18 cellular contexts compared by ENCODE assay signal in genomic region chr14:100634026-100634425, GRCh38.
"Had no signal": no experiment of that assay in that cellular context is flagged by ENCODE, and none has a peak within 500 bp of the region (broad histone marks: within the 10 kb centered on the region; RNA-seq: fewer than 3 reads in every experiment).

No MANE protein-coding gene starts in this region.

- DNase-seq: activated CD4-positive, alpha-beta T cell treated with anti-CD3 and anti-CD28 coated beads for 1 hour; activated CD4-positive, alpha-beta T cell treated with anti-CD3 and anti-CD28 coated beads, Interleukin-2, amount 50 U/mL, for 1 hour; activated CD8-positive, alpha-beta T cell treated with anti-CD3 and anti-CD28 coated beads, Interleukin-2, amount 10 ng/mL, durations not matched to agents 7 days and 5 days; activated gamma-delta T cell treated with Interleukin-2 at 50 U/mL for 16 hours; anterior cingulate cortex; body of pancreas; cortex of kidney; endodermal cell; lower lobe of right lung; naive thymus-derived CD4-positive, alpha-beta T cell; small intestine; stimulated activated CD4-positive, alpha-beta T cell treated with anti-CD3 and anti-CD28 coated beads, Interleukin-2, amount 100 ng/mL, for 48 hours; stimulated activated CD8-positive, alpha-beta memory T cell treated with anti-CD3 and anti-CD28 coated beads, Interleukin-4, amount 100 ng/mL, for 48 hours; stimulated activated naive B cell treated with anti-CD40 and anti-IgM and Interleukin-4, amounts not matched to agents 10 μg/mL and 1 μg/mL and 100 μg/mL, for 72 hours; trophoblast cell; uterus had no signal

- ATAC-seq: activated CD8-positive, alpha-beta T cell treated with anti-CD3 and anti-CD28 coated beads, Interleukin-2, amount 10 ng/mL, durations not matched to agents 7 days and 5 days; body of pancreas; heart left ventricle; lower lobe of right lung; naive thymus-derived CD4-positive, alpha-beta T cell; sciatic nerve; stimulated activated naive B cell treated with anti-CD40 and anti-IgM and Interleukin-4, amounts not matched to agents 10 μg/mL and 1 μg/mL and 100 μg/mL, for 72 hours had no signal
